Comparison of ENCODE assay signal across 19 cellular contexts in genomic region chr5:16656561-16657191, GRCh38. TPM values are rescaled to one million over a fixed set of nuclear protein-coding genes. Genes with fewer than 3 reads are reported as not detected.
A peak's percentile ranks its signal among the peaks of the same experiment; 100 is the strongest.
DNase-seq lines count a peak whose midpoint lies in the region; ATAC-seq, FAIRE-seq and TF ChIP-seq lines count a peak whose summit lies in the region.
"Had no signal": no experiment of that assay in that cellular context is flagged by ENCODE, and none has a peak within 500 bp of the region (broad histone marks: within the 10 kb centered on the region; RNA-seq: fewer than 3 reads in every experiment).

No MANE protein-coding gene starts in this region.

- CTCF ChIA-PET in endothelial cell of umbilical vein (lab: Charles Lee) = interaction anchor here (0.6 to 1.4 kb wide), 3 partner anchors 533 to 823 kb away, joined by 3 to 5 read pairs (median 3); no protein-coding TSS in a partner anchor

- H3K9me1 ChIP-seq in endothelial cell of umbilical vein (replicated peaks; ENCODE audit: control insufficient read depth, extremely low read depth, insufficient read depth, low read length) = no peaks in the 10 kb centered on the region

- no peak overlapping the region for H3K9ac ChIP-seq in endothelial cell of umbilical vein (replicated peaks; ENCODE audit: extremely low read depth, insufficient read depth, low read length)

- H3K9me3 ChIP-seq in RWPE2 (ENCODE audit: severe bottlenecking) (no peaks in the 10 kb centered on the region), endothelial cell of umbilical vein (replicated peaks; ENCODE audit: control insufficient read depth, insufficient read depth, low read length) (no peaks in the 10 kb centered on the region)
- H3K9me3 ChIP-seq: colonic mucosa had no signal

- TF ChIP-seq CTCF in RWPE2 (IDR thresholded peaks at IDR 0.05; ENCODE audit: poor library complexity, severe bottlenecking) (no peak), endothelial cell of umbilical vein (IDR thresholded peaks at IDR 0.05; ENCODE audit: extremely low read depth in 1 of 2, insufficient read depth in 1 of 2, low read depth in 1 of 2, low read length in 2 of 2) (no peak)

- H3K36me3 ChIP-seq in RWPE2 (ENCODE audit: low read depth) (no peaks in the 10 kb centered on the region), endothelial cell of umbilical vein (ENCODE audit: control insufficient read depth in 2 of 2, extremely low read depth in 1 of 2, insufficient read depth in 2 of 2, low read length in 2 of 2) (no peaks in the 10 kb centered on the region)
- H3K36me3 ChIP-seq: colonic mucosa had no signal

- H2AFZ ChIP-seq in endothelial cell of umbilical vein (ENCODE audit: low read depth, low read length) = no peak overlapping the region
- H2AFZ ChIP-seq: PC-9 had no signal

- no TSS peak for BruUV-seq in endothelial cell of umbilical vein (replicated peaks; lab: Mats Ljungman, UMichigan)

- no peak overlapping the region for H3K4me2 ChIP-seq in endothelial cell of umbilical vein (ENCODE audit: insufficient read depth, low read length)
- H3K4me2 ChIP-seq: PC-9 had no signal

- H3K79me2 ChIP-seq in endothelial cell of umbilical vein (ENCODE audit: control insufficient read depth, insufficient read depth, low read length) = no peaks in the 10 kb centered on the region

- H3K4me1 ChIP-seq in RWPE2 (ENCODE audit: insufficient read depth, poor library complexity, severe bottlenecking) = no peaks in the 10 kb centered on the region
- H3K4me1 ChIP-seq in endothelial cell of umbilical vein (ENCODE audit: control insufficient read depth, extremely low read depth, insufficient read depth, low read length) = no peaks in the 10 kb centered on the region
- H3K4me1 ChIP-seq: colonic mucosa had no signal

- FAIRE-seq in endothelial cell of umbilical vein (lab: Jason Lieb, UNC) = no peak
- FAIRE-seq: HepG2 had no signal

- ATAC-seq in RWPE2 (ENCODE audit: low read depth) (peak; percentile 8; the same call in 1 of the 3 replicates), GM21381 (IDR thresholded peaks at IDR 0.05; ENCODE audit: unreplicated experiment) (no peak)
- ATAC-seq: esophagus mucosa; HepG2; left lobe of liver; naive thymus-derived CD8-positive, alpha-beta T cell; stimulated activated naive B cell treated with anti-CD40 and anti-IgM and Interleukin-4, amounts not matched to agents 10 μg/mL and 1 μg/mL and 100 μg/mL, for 72 hours had no signal

- dilution Hi-C loops in endothelial cell of umbilical vein (cut with MboI; ENCODE audit: extremely low pct_ligation_motif_present, low sequenced_read_pairs) = no loop called here

- H3K27ac ChIP-seq in RWPE2 (ENCODE audit: poor library complexity, severe bottlenecking) (no peak overlapping the region), endothelial cell of umbilical vein (ENCODE audit: insufficient read depth, low read depth, low read length) (no peak overlapping the region)
- H3K27ac ChIP-seq: colonic mucosa, PC-9 had no signal

- H3K27me3 ChIP-seq in RWPE2 (ENCODE audit: insufficient read depth, poor library complexity, severe bottlenecking) (no peaks in the 10 kb centered on the region), endothelial cell of umbilical vein (ENCODE audit: control insufficient read depth in 2 of 2, insufficient read depth in 2 of 2, low read length in 2 of 2) (peaks cover 2 to 9% of the 10 kb centered on the region in 2 experiments)
- H3K27me3 ChIP-seq: colonic mucosa had no signal

- intact Hi-C loops in endothelial cell of umbilical vein (cut with micrococcal nuclease) = loop anchor here (10.0 kb wide), 1 partner anchor 548 kb away; no protein-coding TSS in a partner anchor

- H3K4me3 ChIP-seq in RWPE2 (ENCODE audit: severe bottlenecking) (no peak overlapping the region), endothelial cell of umbilical vein (replicated peaks in 1 of 3; ENCODE audit: insufficient read depth in 1 of 3, low read depth in 1 of 3, low read length in 3 of 3) (no peak overlapping the region)
- H3K4me3 ChIP-seq: colonic mucosa, PC-9 had no signal

- no peaks in the 10 kb centered on the region for H4K20me1 ChIP-seq in endothelial cell of umbilical vein (replicated peaks; ENCODE audit: control insufficient read depth, extremely low read depth, insufficient read depth, low read length)

- POLR2A ChIA-PET in endothelial cell of umbilical vein (lab: Charles Lee) = no interaction called here

- DNase-seq in AG08395 (ENCODE audit: low spot score) = peak; percentile 35
- no peak for DNase-seq in RWPE2 (ENCODE audit: low spot score)
- peak; percentile 51 for DNase-seq in endothelial cell of umbilical vein (ENCODE audit: low read depth, low spot score)
- DNase-seq in lung microvascular endothelial cell (ENCODE audit: low read depth in 2 of 2) = peak; percentile 29 to 64
- DNase-seq in epidermal melanocyte (ENCODE audit: insufficient read length, low spot score) = no peak
- no peak for DNase-seq in NCI-H146 treated with DMSO at 0.1 percent for 48 hours (lab: John Stamatoyannopoulos, UW; ENCODE audit: unreplicated experiment)
- DNase-seq in NCI-H69 (lab: John Stamatoyannopoulos, UW) = no peak
- DNase-seq: activated CD4-positive, alpha-beta T cell treated with anti-CD3 and anti-CD28 coated beads, Interleukin-2, amount 50 U/mL, for 48 hours; colonic mucosa; naive thymus-derived CD8-positive, alpha-beta T cell; NCI-H2081 treated with DMSO at 0.1 percent for 48 hours; NCI-H526; PC-9; posterior cingulate gyrus; stimulated activated naive B cell treated with anti-CD40 and anti-IgM and Interleukin-4, amounts not matched to agents 10 μg/mL and 1 μg/mL and 100 μg/mL, for 72 hours had no signal

- no peak for TF ChIP-seq POLR2A in endothelial cell of umbilical vein (IDR thresholded peaks at IDR 0.05; ENCODE audit: low read depth, low read length)

TF ChIP-seq in endothelial cell of umbilical vein, 7 proteins besides CTCF, POLR2A, EP300 and RAD21:
- TF ChIP-seq EZH2 (IDR thresholded peaks at IDR 0.05; ENCODE audit: borderline replicate concordance, low read depth, low read length, severe bottlenecking) = no peak
- no peak for TF ChIP-seq POLR2AphosphoS5 (IDR thresholded peaks at IDR 0.05; ENCODE audit: insufficient read depth, low read depth, low read length)
- TF ChIP-seq GATA2 (IDR thresholded peaks at IDR 0.05; ENCODE audit: insufficient read depth, insufficient read length, low read depth, low read length) = no peak
TF ChIP-seq in endothelial cell of umbilical vein: peak in this region for 0.

RNA-seq across cellular contexts. Expression of gene RETREG1, which starts 39.9 kb away (rescaled TPM):
- total RNA-seq in endothelial cell of umbilical vein (0.46 TPM in 1 of 2 replicates, not detected in the other), lung microvascular endothelial cell (under 0.01 TPM in 1 of 2 replicates, not detected in the other)
- 0.13 TPM in 1 of 2 replicates, not detected in the other for polyA plus RNA-seq in endothelial cell of umbilical vein
- 0.04 TPM in 1 of 2 replicates, not detected in the other for polyA plus RNA-seq in endothelial cell of umbilical vein (2011; cell fraction: cytosol; rRNA removed)
- polyA plus RNA-seq in endothelial cell of umbilical vein (2011; cell fraction: nucleus; rRNA removed) = not detected in 2 replicates
- 0.29 TPM in 1 of 2 replicates, not detected in the other for polyA plus RNA-seq in endothelial cell of umbilical vein (2012)
- polyA minus RNA-seq in endothelial cell of umbilical vein = not detected in 2 replicates
- 2.6 TPM for polyA minus RNA-seq in endothelial cell of umbilical vein (2011; cell fraction: cytosol; rRNA and poly(A)+ RNA removed)
- polyA minus RNA-seq in endothelial cell of umbilical vein (2011; cell fraction: nucleus; rRNA and poly(A)+ RNA removed) = not detected in 2 replicates
- total RNA-seq: HepG2 had no signal

Comparison
In these comparisons a context has a peak if more than half of its experiments do, and no peak if none do; other contexts are left out.
1. DNase-seq: peak in AG08395 (single experiment), endothelial cell of umbilical vein (single experiment) and lung microvascular endothelial cell (2 of 2); none in RWPE2 (single experiment), epidermal melanocyte (single experiment), NCI-H146 treated with DMSO at 0.1 percent for 48 hours (single experiment) and NCI-H69 (single experiment).